Comparison of ENCODE assay signal across 8 cellular contexts in the genomic region with DNA sequence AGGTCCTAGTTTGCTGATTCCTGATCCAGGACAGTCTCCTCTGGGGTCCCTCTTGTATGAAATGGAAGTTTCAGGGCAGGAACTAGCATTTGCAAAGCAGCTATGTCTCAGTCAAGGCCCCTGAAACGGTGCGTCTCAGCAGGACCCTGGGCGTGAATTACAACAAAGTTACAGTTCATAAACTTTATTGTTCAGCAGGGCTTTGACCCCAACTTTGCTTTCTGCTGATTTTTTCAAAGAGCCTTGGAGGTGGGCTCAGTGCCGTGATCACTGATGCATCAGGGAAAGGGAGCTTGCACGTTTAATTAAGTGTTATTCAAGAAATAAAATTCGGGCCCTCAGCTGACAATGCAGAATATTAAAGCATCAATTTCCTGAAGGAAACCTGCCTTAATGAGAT.
"Had no signal": no experiment of that assay in that cellular context is flagged by ENCODE, and none has a peak within 500 bp of the region (broad histone marks: within the 10 kb centered on the region; RNA-seq: fewer than 3 reads in every experiment).

No MANE protein-coding gene starts in this region.

- H3K27ac Mint-ChIP-seq: GM23338, H9, HFFc6 had no signal

- H3K4me1 Mint-ChIP-seq: GM23338 had no signal

- H3K9me3 Mint-ChIP-seq: HFFc6 had no signal

- DNase-seq: GM23248, GOT3, H7, H9, HCEC 1CT, HFFc6 had no signal

- ATAC-seq: GM23338, HCT116 had no signal

- H3K4me3 Mint-ChIP-seq: GM23338, H9, HFFc6 had no signal
